1 cellular context compared by ENCODE assay signal in genomic region chr1:21659099-21659923, GRCh38.
A peak's percentile ranks its signal among the peaks of the same experiment; 100 is the strongest.
TF ChIP-seq lines count a peak whose summit lies in the region.

No MANE protein-coding gene starts in this region.

TF ChIP-seq in HepG2, 621 proteins besides CTCF, POLR2A, EP300 and RAD21 (continued from another document and continues in another):
- peak; percentile 94 for TF ChIP-seq ZBTB10 (CRISPR knock-in tag; IDR thresholded peaks at IDR 0.05; ENCODE audit: borderline replicate concordance)
- no peak for TF ChIP-seq SRSF9 (IDR thresholded peaks at IDR 0.05; ENCODE audit: borderline replicate concordance, insufficient read depth, low read depth, low read length, poor library complexity, severe bottlenecking)
- peak; percentile 84 for TF ChIP-seq NCOA2 (CRISPR knock-in tag; IDR thresholded peaks at IDR 0.05)
- peak; percentile 70; the same call in 1 of the 2 replicates for TF ChIP-seq ZNF281 (CRISPR knock-in tag; IDR thresholded peaks at IDR 0.05; ENCODE audit: borderline replicate concordance)
- TF ChIP-seq ZNF740 (CRISPR knock-in tag; IDR thresholded peaks at IDR 0.05), result no peak
- no peak for TF ChIP-seq SP2 (CRISPR knock-in tag; IDR thresholded peaks at IDR 0.05)
- TF ChIP-seq ZNF687 (CRISPR knock-in tag; IDR thresholded peaks at IDR 0.05), result peak; percentile 87
- peak; percentile 98 for TF ChIP-seq MTERF4 (CRISPR knock-in tag; IDR thresholded peaks at IDR 0.05)
- TF ChIP-seq NFE2L2 (IDR thresholded peaks at IDR 0.05; ENCODE audit: low read length), result no peak
- TF ChIP-seq ZBTB39 (CRISPR knock-in tag; IDR thresholded peaks at IDR 0.05), result no peak
- 0 out of 2 replicates have a peak, but pooled peaks have one; percentile 55 for TF ChIP-seq PAX8 (CRISPR knock-in tag; IDR thresholded peaks at IDR 0.05; ENCODE audit: borderline replicate concordance)
- TF ChIP-seq MBD4 (IDR thresholded peaks at IDR 0.05; ENCODE audit: borderline replicate concordance, low read length), result no peak
- no peak for TF ChIP-seq MAFF (IDR thresholded peaks at IDR 0.05; ENCODE audit: low read depth, low read length)
- peak; percentile 45; the same call in 1 of the 2 replicates for TF ChIP-seq ZNF3 (CRISPR knock-in tag; IDR thresholded peaks at IDR 0.05)
- peak; percentile 86; the same call in 1 of the 2 replicates for TF ChIP-seq TEF (CRISPR knock-in tag; IDR thresholded peaks at IDR 0.05)
- no peak for TF ChIP-seq ZNF224 (CRISPR knock-in tag; IDR thresholded peaks at IDR 0.05)
- TF ChIP-seq CEBPB (IDR thresholded peaks at IDR 0.05; ENCODE audit: borderline replicate concordance, low read depth, low read length), result no peak
- TF ChIP-seq UBTF (CRISPR knock-in tag; IDR thresholded peaks at IDR 0.05), result peak; percentile 68
- peak; percentile 98; the same call in 1 of the 2 replicates for TF ChIP-seq ZBTB49 (CRISPR knock-in tag; IDR thresholded peaks at IDR 0.05; ENCODE audit: borderline replicate concordance)
- no peak for TF ChIP-seq TERF1 (CRISPR knock-in tag; IDR thresholded peaks at IDR 0.05)
- TF ChIP-seq ZFP91 (CRISPR knock-in tag; IDR thresholded peaks at IDR 0.05; ENCODE audit: borderline replicate concordance), result peak; percentile 86
- no peak for TF ChIP-seq ZMAT5 (CRISPR knock-in tag; IDR thresholded peaks at IDR 0.05; ENCODE audit: borderline replicate concordance, low read depth)
- TF ChIP-seq ZNF614 (CRISPR knock-in tag; IDR thresholded peaks at IDR 0.05; ENCODE audit: borderline replicate concordance), result peak; percentile 90
- TF ChIP-seq NAIF1 (CRISPR knock-in tag; IDR thresholded peaks at IDR 0.05; ENCODE audit: borderline replicate concordance), result 0 out of 2 replicates have a peak, but pooled peaks have one; percentile 77
